ENCODE assay signal across 8 cellular contexts in the genomic region with DNA sequence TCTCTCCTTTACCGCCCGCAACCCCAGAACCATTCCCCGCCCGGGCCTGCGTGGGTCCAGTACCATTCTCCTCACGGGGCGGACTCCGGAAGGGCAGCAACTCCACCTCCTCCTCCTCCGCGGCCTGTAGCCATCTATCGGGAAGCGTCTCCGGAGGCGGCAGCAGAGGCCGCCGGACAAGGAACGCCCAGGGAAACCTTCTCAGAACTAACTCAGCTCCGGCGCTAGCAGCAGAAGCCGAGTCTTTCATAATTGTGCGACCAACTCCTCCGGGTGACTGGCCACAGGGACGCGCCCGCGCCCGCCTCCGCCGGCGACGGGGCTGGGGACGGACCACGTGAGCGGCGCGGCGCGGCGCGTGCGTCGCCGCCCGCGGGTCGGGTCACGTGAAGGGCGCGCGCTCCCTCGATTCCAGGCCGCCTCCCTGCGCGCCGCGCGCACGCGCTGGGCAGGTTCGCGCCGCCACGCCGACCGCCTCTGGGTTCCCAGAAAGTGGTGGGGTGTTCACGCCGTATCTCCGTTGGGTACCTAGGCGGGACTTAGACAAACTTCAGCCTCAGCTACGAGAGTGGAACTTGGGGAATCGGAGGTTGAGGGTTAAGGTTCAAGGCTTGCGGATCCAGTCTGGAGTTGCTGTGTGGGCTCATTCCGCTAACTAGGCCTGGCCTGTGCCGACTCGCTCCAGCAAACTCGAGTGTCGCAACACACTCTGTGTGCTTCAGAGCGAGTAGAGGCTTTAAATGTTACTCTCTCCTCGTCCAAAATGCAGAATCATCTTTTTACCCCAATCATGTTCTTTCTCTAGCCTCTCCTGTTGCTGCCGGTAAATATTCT. TPM values are rescaled to one million over a fixed set of nuclear protein-coding genes. Genes with fewer than 3 reads are reported as not detected.
A peak's percentile ranks its signal among the peaks of the same experiment; 100 is the strongest.
DNase-seq lines count a peak whose midpoint lies in the region; TF ChIP-seq lines count a peak whose summit lies in the region.

TSS of gene TRPM7 (minus strand) at position 330 of the 834 bp plus-strand sequence. CDS start at position 66, 264 bp downstream.

- H3K27me3 ChIP-seq in GM06990 (replicated peaks; ENCODE audit: control insufficient read depth, insufficient read depth, low read length) (no peaks in the 10 kb centered on the region), ovary (no peaks in the 10 kb centered on the region), thymus (ENCODE audit: control insufficient read depth, insufficient read depth) (no peaks in the 10 kb centered on the region)

- H3K27ac Mint-ChIP-seq in HFFc6 (peak within 1 kb of the TSS; percentile 96), glutamatergic neuron (ENCODE audit: unreplicated experiment) (peak within 1 kb of the TSS; percentile 92)
- peak within 1 kb of the TSS; percentile 99 for H3K27ac Mint-ChIP-seq in activated naive CD8-positive, alpha-beta T cell

- peak within 1 kb of the TSS; percentile 70 to 94 for H3K27ac ChIP-seq in ovary
- H3K27ac ChIP-seq in thymus (ENCODE audit: low read depth) = peak within 1 kb of the TSS; percentile 95

- intact Hi-C loops in ovary (cut with DNase I) = loop anchor here in 1 of 4 donors (10.0 kb wide), 1 partner anchor 218 kb away; the partner anchor contains the start of gene AP4E1

- TF ChIP-seq EP300 in ovary (IDR thresholded peaks at IDR 0.05) = peak; percentile 58

- H3K27me3 Mint-ChIP-seq in HFFc6 (ENCODE audit: insufficient read depth) = peaks cover 2% of the 10 kb centered on the region; the same call in 1 of the 2 replicates
- H3K27me3 Mint-ChIP-seq in activated naive CD8-positive, alpha-beta T cell = no peaks in the 10 kb centered on the region
- H3K27me3 Mint-ChIP-seq in glutamatergic neuron (ENCODE audit: unreplicated experiment) = peaks cover 8% of the 10 kb centered on the region

- H3K36me3 Mint-ChIP-seq in HFFc6 (ENCODE audit: low read depth) = peaks cover 16% of the 10 kb centered on the region; the same call in 1 of the 2 replicates
- H3K36me3 Mint-ChIP-seq in activated naive CD8-positive, alpha-beta T cell = peaks cover 7% of the 10 kb centered on the region
- no peaks in the 10 kb centered on the region for H3K36me3 Mint-ChIP-seq in glutamatergic neuron (ENCODE audit: unreplicated experiment)

- DNase-seq in GM06990 (ENCODE audit: extremely low read depth, insufficient read length) (peak; percentile 97), HFFc6 (peak; percentile 74), NB4 (ENCODE audit: low read depth) (peak; percentile 94), SKM-1 treated with dmso at 0.1 percent for 144 hours (lab: John Stamatoyannopoulos, UW; ENCODE audit: unreplicated experiment) (peak; percentile 86), glutamatergic neuron (peak; percentile 86), ovary (peak; percentile 87 to 93 (median 90))

- H3K4me3 ChIP-seq in GM06990 (replicated peaks; ENCODE audit: low read depth, low read length) (peak within 1 kb of the TSS; percentile 91), NB4 (ENCODE audit: low read depth, low read length) (peak within 1 kb of the TSS; percentile 97), ovary (peak within 1 kb of the TSS; percentile 73), thymus (ENCODE audit: low read length) (peak within 1 kb of the TSS; percentile 91)

- H3K36me3 ChIP-seq in GM06990 (ENCODE audit: control insufficient read depth, insufficient read depth, low read length) (no peaks in the 10 kb centered on the region; the same call in 1 of the 2 replicates), ovary (no peaks in the 10 kb centered on the region), thymus (ENCODE audit: control insufficient read depth, insufficient read depth) (peaks cover 4% of the 10 kb centered on the region)

- H3K9me3 ChIP-seq in ovary (no peaks in the 10 kb centered on the region), thymus (ENCODE audit: control insufficient read depth) (no peaks in the 10 kb centered on the region)

- no peak for TF ChIP-seq CTCF in GM06990 (IDR thresholded peaks at IDR 0.05; ENCODE audit: insufficient read depth, low read length, poor library complexity, severe bottlenecking)
- TF ChIP-seq CTCF in HFFc6 (IDR thresholded peaks at IDR 0.05) = no peak
- no peak for TF ChIP-seq CTCF in NB4 (IDR thresholded peaks at IDR 0.05; ENCODE audit: low read depth, low read length)
- TF ChIP-seq CTCF in glutamatergic neuron (IDR thresholded peaks at IDR 0.05; ENCODE audit: partially characterized antibody, unreplicated experiment) = no peak
- no peak for TF ChIP-seq CTCF in ovary (IDR thresholded peaks at IDR 0.05)

- 0 to 1% (median 1%) methylated on average over 61 to 80 of the region's 80 CpGs for WGBS in ovary, 3 donors
- under 1% methylated on average over 80 of the region's 80 CpGs for WGBS in thymus

- TF ChIP-seq POLR2A in NB4 (IDR thresholded peaks at IDR 0.05; ENCODE audit: extremely low read depth, insufficient read length) (peak; percentile 97), ovary (IDR thresholded peaks at IDR 0.05) (peak; percentile 77)

- peaks cover 42% of the 10 kb centered on the region for H3K4me1 Mint-ChIP-seq in HFFc6 (ENCODE audit: low read depth)
- H3K4me1 Mint-ChIP-seq in activated naive CD8-positive, alpha-beta T cell (ENCODE audit: low read depth) = peaks cover 50% of the 10 kb centered on the region
- peaks cover 15% of the 10 kb centered on the region for H3K4me1 Mint-ChIP-seq in glutamatergic neuron (ENCODE audit: low read depth, unreplicated experiment)

- H3K4me1 ChIP-seq in ovary (ENCODE audit: insufficient read depth) (no peaks in the 10 kb centered on the region), thymus (ENCODE audit: control insufficient read depth, insufficient read depth, low read length) (peaks cover 9% of the 10 kb centered on the region)

- H3K4me3 Mint-ChIP-seq in HFFc6 (peak within 1 kb of the TSS; percentile 99), glutamatergic neuron (ENCODE audit: unreplicated experiment) (peak within 1 kb of the TSS; percentile 94)
- H3K4me3 Mint-ChIP-seq in activated naive CD8-positive, alpha-beta T cell = peak within 1 kb of the TSS; percentile 90

- H3K9me3 Mint-ChIP-seq in HFFc6 (no peaks in the 10 kb centered on the region), glutamatergic neuron (ENCODE audit: unreplicated experiment) (peaks cover 8% of the 10 kb centered on the region)
- no peaks in the 10 kb centered on the region for H3K9me3 Mint-ChIP-seq in activated naive CD8-positive, alpha-beta T cell (ENCODE audit: low read depth)

RNA-seq across cellular contexts. Expression of gene TRPM7, which starts in this region (rescaled TPM):
- total RNA-seq in HFFc6 (2021; fragmentation: NEBNext Ultra II Directional; extraction: Animal tissue kit (Norgen Biotek cat#: 25700)) = 10 to 100 TPM; 20.6 to 24.6 (median 23.5) TPM
- total RNA-seq in glutamatergic neuron (ENCODE audit: unreplicated experiment) = 24.3 TPM
- 10 to 100 TPM; 25.2 to 57.2 (median 43.5) TPM for total RNA-seq in ovary
- 10 to 100 TPM; 12.4 to 18.7 TPM for polyA plus RNA-seq in ovary
- 15.6 TPM for polyA plus RNA-seq in thymus

Comparison
In these comparisons a context has a peak if more than half of its experiments do, and no peak if none do; other contexts are left out.
1. Peak in every context shown above with its lines: DNase-seq, H3K4me3 ChIP-seq and H3K27ac ChIP-seq.